In the genomic region with DNA sequence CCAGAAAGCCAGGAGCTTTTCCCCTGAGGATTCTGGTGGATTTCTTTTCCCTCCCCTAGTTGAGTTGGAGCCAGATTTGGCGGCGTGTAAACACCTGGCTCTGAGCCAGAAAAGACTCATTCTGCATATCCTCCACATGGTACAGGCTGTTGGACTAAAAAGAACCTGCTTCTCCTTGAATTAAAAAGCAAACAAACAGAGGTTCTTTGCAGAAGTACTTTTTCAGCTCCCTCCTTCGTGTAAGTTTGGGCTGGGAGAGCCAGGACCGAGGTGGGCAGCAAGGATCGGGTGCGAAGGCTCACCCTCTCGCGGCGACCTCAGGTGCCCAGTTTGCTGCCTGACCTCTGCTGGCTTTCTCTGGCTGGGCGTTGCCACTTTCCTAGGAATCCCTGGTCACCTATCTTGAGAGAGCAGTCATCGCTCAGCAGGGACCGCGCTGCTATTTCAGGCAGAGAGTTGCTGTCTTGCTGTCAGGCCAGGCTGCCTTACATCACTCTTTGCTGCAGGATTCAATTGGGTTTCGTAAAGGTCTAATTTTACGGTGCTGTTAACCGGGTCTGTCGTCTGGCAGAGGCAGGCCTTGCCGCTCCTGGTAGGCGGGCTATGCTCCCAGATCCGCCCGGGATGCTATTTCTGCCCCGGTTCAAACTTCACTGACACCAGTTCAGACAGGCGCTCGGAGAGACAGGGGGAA, we compare ENCODE assay signal across 7 cellular contexts. TPM values are rescaled to one million over a fixed set of nuclear protein-coding genes. Genes with fewer than 3 reads are reported as not detected.
DNase-seq lines count a peak whose midpoint lies in the region; ATAC-seq and TF ChIP-seq lines count a peak whose summit lies in the region.

No MANE protein-coding gene starts in this region.

- H3K4me3 ChIP-seq in LNCaP clone FGC (ENCODE audit: low read depth, low read length) (no peak overlapping the region), SK-N-SH (ENCODE audit: low read depth in 2 of 2, low read length in 1 of 2) (peak overlapping the region; percentile 61 to 75; a peak in 3 of 4 replicates), rectal smooth muscle tissue (ENCODE audit: low read length) (peak overlapping the region; percentile 17)

- POLR2A ChIA-PET in SK-N-SH (lab: Yijun Ruan, JAX): no interaction called here

- H3K4me2 ChIP-seq in SK-N-SH: peak overlapping the region; percentile 91

- no peaks in the 10 kb centered on the region for H3K9me3 ChIP-seq in SK-N-SH

- CTCF ChIA-PET in SK-N-SH (lab: Yijun Ruan, JAX): interaction anchor here (1.0 kb wide), 1 partner anchor 415 kb away, joined by 7 read pairs; no protein-coding TSS in a partner anchor

- no peak for TF ChIP-seq EP300 in SK-N-SH (IDR thresholded peaks at IDR 0.05; ENCODE audit: borderline replicate concordance in 1 of 2, low read depth in 1 of 2, low read length in 1 of 2)

- TF ChIP-seq RAD21 in SK-N-SH (IDR thresholded peaks at IDR 0.05; ENCODE audit: low read length): no peak

- ATAC-seq in Right ventricle myocardium inferior (peak; percentile 92), GM21825 (IDR thresholded peaks at IDR 0.05; ENCODE audit: unreplicated experiment) (no peak), GM18870 (IDR thresholded peaks at IDR 0.05; ENCODE audit: unreplicated experiment) (no peak)

- peak overlapping the region; percentile 99 for H3K9ac ChIP-seq in SK-N-SH
- H3K9ac ChIP-seq in rectal smooth muscle tissue (ENCODE audit: low read length): no peak overlapping the region

- intact Hi-C loops in Right ventricle myocardium inferior (cut with DNase I): loop anchor here (2.0 to 5.0 kb wide), 3 partner anchors 416 to 564 kb away; no protein-coding TSS in a partner anchor

- H3K4me1 ChIP-seq in SK-N-SH (ENCODE audit: control insufficient read depth in 1 of 2, insufficient read depth in 2 of 2, low read depth in 1 of 2, low read length in 1 of 2) (peaks cover 19 to 20% of the 10 kb centered on the region in 2 experiments), rectal smooth muscle tissue (ENCODE audit: control insufficient read depth, insufficient read depth, low read length) (no peaks in the 10 kb centered on the region)

- peaks cover 36% of the 10 kb centered on the region for H3F3A ChIP-seq in SK-N-SH (replicated peaks; ENCODE audit: insufficient read depth)

- 31% methylated on average over 21 of the region's 24 CpGs for WGBS in SK-N-SH (ENCODE audit: low lambda C conversion rate)

- peak; percentile 10 for DNase-seq in LNCaP clone FGC (ENCODE audit: low read depth)
- peak; percentile 44 for DNase-seq in SK-N-SH
- DNase-seq in Right ventricle myocardium inferior (ENCODE audit: missing footprints): peak; percentile 83
- DNase-seq in NK-92 treated with Interleukin-12 subunit alpha and Interleukin-12 subunit beta, amount 100 ng/mL, for 24 hours (lab: John Stamatoyannopoulos, UW): no peak

- no peaks in the 10 kb centered on the region for H3K9me2 ChIP-seq in SK-N-SH

- peaks cover 4 to 41% of the 10 kb centered on the region in 2 experiments for H3K36me3 ChIP-seq in SK-N-SH (replicated peaks in 1 of 2; ENCODE audit: control insufficient read depth in 1 of 2, insufficient read depth in 2 of 2, low read length in 1 of 2)
- H3K36me3 ChIP-seq in rectal smooth muscle tissue (ENCODE audit: control insufficient read depth, insufficient read depth, low read length): no peaks in the 10 kb centered on the region

- no peaks in the 10 kb centered on the region for H3K27me3 ChIP-seq in SK-N-SH (ENCODE audit: insufficient read depth)
- H3K27me3 ChIP-seq in rectal smooth muscle tissue (ENCODE audit: control insufficient read depth, insufficient read depth, low read length): peaks cover 9% of the 10 kb centered on the region

- peaks cover 30% of the 10 kb centered on the region for H4K20me1 ChIP-seq in SK-N-SH (ENCODE audit: insufficient read depth)

- H3K79me2 ChIP-seq in SK-N-SH (ENCODE audit: insufficient read depth): peaks cover 78% of the 10 kb centered on the region

- TF ChIP-seq CTCF in LNCaP clone FGC (IDR thresholded peaks at IDR 0.05; ENCODE audit: control insufficient read depth, extremely low read depth, insufficient read depth) (0 out of 2 replicates have a peak, but pooled peaks have one; percentile 4), SK-N-SH (IDR thresholded peaks at IDR 0.05) (no peak)

- H2AFZ ChIP-seq in SK-N-SH (ENCODE audit: low read depth): no peak overlapping the region

- H3K27ac ChIP-seq in SK-N-SH (ENCODE audit: low read depth in 2 of 2, low read length in 1 of 2) (peak overlapping the region; percentile 43 to 94; a peak in 3 of 4 replicates), rectal smooth muscle tissue (ENCODE audit: low read depth, low read length) (peak overlapping the region; percentile 52)

TF ChIP-seq in SK-N-SH, 30 proteins besides CTCF, POLR2A, EP300 and RAD21:
- TF ChIP-seq MAX (IDR thresholded peaks at IDR 0.05; ENCODE audit: low read depth) (peak; percentile 71), POLR2AphosphoS5 (IDR thresholded peaks at IDR 0.05; ENCODE audit: low read depth, low read length) (peak; percentile 18; the same call in 1 of the 2 replicates), NFIC (IDR thresholded peaks at IDR 0.05; ENCODE audit: borderline replicate concordance) (peak; percentile 92), TAF1 (IDR thresholded peaks at IDR 0.05; ENCODE audit: borderline replicate concordance, low read depth, low read length) (0 out of 2 replicates have a peak, but pooled peaks have one; percentile 8), ELF1 (IDR thresholded peaks at IDR 0.05) (no peak), MEF2A (IDR thresholded peaks at IDR 0.05; ENCODE audit: borderline replicate concordance, low read depth) (no peak), SIN3A (IDR thresholded peaks at IDR 0.05; ENCODE audit: borderline replicate concordance, low read depth, low read length) (0 out of 2 replicates have a peak, but pooled peaks have one; percentile 25), TCF12 (IDR thresholded peaks at IDR 0.05) (peak; percentile 40), USF2 (IDR thresholded peaks at IDR 0.05; ENCODE audit: borderline replicate concordance, low read depth, low read length) (no peak), JUND (IDR thresholded peaks at IDR 0.05) (no peak)

RNA-seq across cellular contexts. Expression of gene PAPPA, which starts 3.2 kb away (rescaled TPM):
- polyA plus RNA-seq in SK-N-SH (2012; rRNA removed): 44.5 and 45.1 TPM in 2 replicates
- polyA plus RNA-seq in SK-N-SH (2012; cell fraction: cytosol; rRNA removed): 31.9 and 38.4 TPM in 2 replicates
- polyA plus RNA-seq in SK-N-SH (2012; cell fraction: nucleus; rRNA removed): 44.9 and 75.9 TPM in 2 replicates
- total RNA-seq in Right ventricle myocardium inferior: 1.1 TPM
